1 cellular context compared by ENCODE assay signal in genomic region chr14:50834802-50835276, GRCh38.
TF ChIP-seq lines count a peak whose summit lies in the region.

No MANE protein-coding gene starts in this region.

TF ChIP-seq in HepG2, 621 proteins besides CTCF, POLR2A, EP300 and RAD21 (continued from another document and continues in another):
- no peak for TF ChIP-seq ZHX2 (IDR thresholded peaks at IDR 0.05; ENCODE audit: low read depth)
- TF ChIP-seq ZHX2 (CRISPR knock-in tag; IDR thresholded peaks at IDR 0.05; ENCODE audit: borderline replicate concordance) = no peak
- peak; percentile 80 for TF ChIP-seq SALL1 (CRISPR knock-in tag; IDR thresholded peaks at IDR 0.05)
- TF ChIP-seq MED13 (CRISPR knock-in tag; IDR thresholded peaks at IDR 0.05) = no peak
- TF ChIP-seq HMG20B (CRISPR knock-in tag; conservative IDR thresholded peaks at IDR 0.05) = 0 out of 2 replicates have a peak, but pooled peaks have one; percentile 21
- TF ChIP-seq ZSCAN29 (CRISPR knock-in tag; conservative IDR thresholded peaks at IDR 0.05) = no peak
- no peak for TF ChIP-seq RFXANK (CRISPR knock-in tag; IDR thresholded peaks at IDR 0.05)
- TF ChIP-seq ZNF12 (CRISPR knock-in tag; IDR thresholded peaks at IDR 0.05) = no peak
- TF ChIP-seq BATF2 (CRISPR knock-in tag; IDR thresholded peaks at IDR 0.05) = no peak
- no peak for TF ChIP-seq STAG1 (CRISPR knock-in tag; IDR thresholded peaks at IDR 0.05)
- no peak for TF ChIP-seq GTF2F1 (IDR thresholded peaks at IDR 0.05; ENCODE audit: low read length)
- TF ChIP-seq GABPB1 (CRISPR knock-in tag; IDR thresholded peaks at IDR 0.05) = peak; percentile 24; the same call in 1 of the 2 replicates
- TF ChIP-seq KMT2A (CRISPR knock-in tag; IDR thresholded peaks at IDR 0.05) = no peak
- TF ChIP-seq PREB (CRISPR knock-in tag; IDR thresholded peaks at IDR 0.05) = no peak
- TF ChIP-seq ZNF3 (CRISPR knock-in tag; IDR thresholded peaks at IDR 0.05) = no peak
- no peak for TF ChIP-seq ZNF333 (CRISPR knock-in tag; IDR thresholded peaks at IDR 0.05; ENCODE audit: borderline replicate concordance)
- TF ChIP-seq SIN3A (IDR thresholded peaks at IDR 0.05; ENCODE audit: borderline replicate concordance, low read depth, low read length) = no peak
- TF ChIP-seq SRSF4 (IDR thresholded peaks at IDR 0.05; ENCODE audit: low read depth, low read length, poor library complexity, severe bottlenecking) = no peak
- TF ChIP-seq SMC3 (IDR thresholded peaks at IDR 0.05; ENCODE audit: low read length) = no peak
- TF ChIP-seq KIAA2018 (CRISPR knock-in tag; IDR thresholded peaks at IDR 0.05; ENCODE audit: borderline replicate concordance) = no peak
- no peak for TF ChIP-seq ZNF569 (CRISPR knock-in tag; IDR thresholded peaks at IDR 0.05; ENCODE audit: borderline replicate concordance)
- no peak for TF ChIP-seq ZFAT (CRISPR knock-in tag; conservative IDR thresholded peaks at IDR 0.05)
- TF ChIP-seq ATF7 (IDR thresholded peaks at IDR 0.05) = no peak
- no peak; the same call in 1 of the 2 replicates for TF ChIP-seq ATF7 (CRISPR knock-in tag; IDR thresholded peaks at IDR 0.05)
- TF ChIP-seq CHD4 (IDR thresholded peaks at IDR 0.05; ENCODE audit: borderline replicate concordance, low read length) = peak; percentile 36; the same call in 1 of the 2 replicates
- TF ChIP-seq ZBTB39 (CRISPR knock-in tag; IDR thresholded peaks at IDR 0.05) = no peak
- TF ChIP-seq ZNF138 (CRISPR knock-in tag; IDR thresholded peaks at IDR 0.05; ENCODE audit: low read depth) = no peak
- peak; percentile 71; the same call in 1 of the 2 replicates for TF ChIP-seq SOX5 (CRISPR knock-in tag; IDR thresholded peaks at IDR 0.05; ENCODE audit: borderline replicate concordance)
- no peak for TF ChIP-seq TMF1 (CRISPR knock-in tag; IDR thresholded peaks at IDR 0.05; ENCODE audit: low read depth)
- no peak for TF ChIP-seq MBD4 (IDR thresholded peaks at IDR 0.05; ENCODE audit: borderline replicate concordance, low read length)
- peak; percentile 52; the same call in 1 of the 2 replicates for TF ChIP-seq ZGPAT (CRISPR knock-in tag; IDR thresholded peaks at IDR 0.05)
- peak; percentile 93 for TF ChIP-seq HMG20A (CRISPR knock-in tag; IDR thresholded peaks at IDR 0.05; ENCODE audit: borderline replicate concordance)
- no peak for TF ChIP-seq ZNF704 (CRISPR knock-in tag; IDR thresholded peaks at IDR 0.05; ENCODE audit: borderline replicate concordance)
- TF ChIP-seq ZNF430 (CRISPR knock-in tag; IDR thresholded peaks at IDR 0.05) = no peak
- no peak for TF ChIP-seq ZNF253 (CRISPR knock-in tag; IDR thresholded peaks at IDR 0.05; ENCODE audit: borderline replicate concordance)
- peak; percentile 68 for TF ChIP-seq CEBPG (CRISPR knock-in tag; IDR thresholded peaks at IDR 0.05)
- TF ChIP-seq CREM (IDR thresholded peaks at IDR 0.05) = peak; percentile 52; the same call in 1 of the 2 replicates
- TF ChIP-seq CREM (CRISPR knock-in tag; IDR thresholded peaks at IDR 0.05) = no peak
- peak; percentile 78; the same call in 1 of the 2 replicates for TF ChIP-seq ZNF710 (CRISPR knock-in tag; IDR thresholded peaks at IDR 0.05; ENCODE audit: borderline replicate concordance)
